25 cellular contexts compared by ENCODE assay signal in the genomic region with DNA sequence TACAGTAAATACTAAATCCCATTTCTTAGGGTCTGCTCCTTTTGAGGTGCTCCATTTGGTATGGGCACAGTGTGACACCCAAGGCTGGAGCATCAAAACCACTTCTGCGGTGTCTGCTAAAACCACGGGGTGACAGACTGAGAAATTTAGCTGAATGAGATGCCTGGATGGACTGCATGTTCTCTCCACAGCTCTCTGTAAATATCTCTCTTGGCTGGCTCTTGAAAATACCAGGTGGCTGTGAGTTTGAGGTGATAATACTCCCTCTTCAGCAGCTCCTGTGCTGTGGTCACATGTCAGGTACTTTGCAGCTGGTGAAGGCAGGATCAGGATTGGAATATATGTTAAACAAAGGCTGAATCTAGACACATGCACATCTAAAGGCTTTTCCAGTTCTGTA.
DNase-seq lines count a peak whose midpoint lies in the region; ATAC-seq, FAIRE-seq and TF ChIP-seq lines count a peak whose summit lies in the region.
"Had no signal": no experiment of that assay in that cellular context is flagged by ENCODE, and none has a peak within 500 bp of the region (broad histone marks: within the 10 kb centered on the region; RNA-seq: fewer than 3 reads in every experiment).

No MANE protein-coding gene starts in this region.

- peaks cover 6% of the 10 kb centered on the region in 2 donors for H3K36me3 Mint-ChIP-seq in activated T-cell treated with anti-CD3 and anti-CD28 coated beads, Interleukin-2, amount 50 U/mL, for 72 hours (ENCODE audit: insufficient read depth in 2 of 2)

- peaks cover 32% of the 10 kb centered on the region; the same call in 1 of the 3 replicates for H3K36me3 ChIP-seq in K562 (ENCODE audit: control insufficient read depth, insufficient read depth, low read length)
- H3K36me3 ChIP-seq: BLaER1 treated with 17β-estradiol and CSF1 and Interleukin-3, amounts not matched to agents 10 nM and 100 nM; heart right ventricle; MG63; neutrophil; WERI-Rb-1 had no signal

- H3K27me3 Mint-ChIP-seq in activated T-cell treated with anti-CD3 and anti-CD28 coated beads, Interleukin-2, amount 50 U/mL, for 72 hours (ENCODE audit: low read depth): peaks cover 47% of the 10 kb centered on the region

- H3K9me3 ChIP-seq in K562 (replicated peaks; ENCODE audit: control insufficient read depth, insufficient read depth, low read depth, low read length): no peaks in the 10 kb centered on the region
- H3K9me3 ChIP-seq: MG63, neutrophil had no signal

- H3K27ac Mint-ChIP-seq in activated T-cell treated with anti-CD3 and anti-CD28 coated beads, Interleukin-2, amount 50 U/mL, for 72 hours: no peak overlapping the region
- H3K27ac Mint-ChIP-seq: activated naive CD4-positive, alpha-beta T cell treated with anti-CD3 and anti-CD28 coated beads, Interleukin-2, amount 50 U/mL, for 24 hours had no signal

- H3K27me3 ChIP-seq in K562 (ENCODE audit: control insufficient read depth in 2 of 2, insufficient read depth in 2 of 2, low read length in 2 of 2): no peaks in the 10 kb centered on the region
- H3K27me3 ChIP-seq: BLaER1 treated with 17β-estradiol and CSF1 and Interleukin-3, amounts not matched to agents 10 nM and 100 nM; MG63 had no signal

- DNase-seq in G401 (ENCODE audit: low spot score) (peak; percentile 88), NCI-H1694 (lab: John Stamatoyannopoulos, UW) (peak; percentile 38), NCI-H345 treated with DMSO at 0.1 percent for 48 hours (lab: John Stamatoyannopoulos, UW; ENCODE audit: unreplicated experiment) (peak; percentile 54), K562 (ENCODE audit: extremely low read depth in 1 of 4, low spot score in 3 of 4) (no peak), left lobe of liver (ENCODE audit: low spot score) (no peak), SHP77 (lab: John Stamatoyannopoulos, UW) (no peak), T-helper 9 cell (no peak)
- no peak for DNase-seq in activated T-cell treated with anti-CD3 and anti-CD28 coated beads, Interleukin-2, amount 50 U/mL, for 72 hours
- DNase-seq: activated CD4-positive, alpha-beta T cell treated with anti-CD3 and anti-CD28 coated beads for 48 hours; amygdala; DND-41; heart right ventricle; KBM-7; MG63; right cardiac atrium; stimulated activated naive CD4-positive, alpha-beta T cell treated with Interleukin-2 at 50 U/mL for 16 hours had no signal

- peak; percentile 66 for FAIRE-seq in K562 (lab: Jason Lieb, UNC)
- FAIRE-seq: endothelial cell of umbilical vein, frontal cortex, HTR-8/SVneo, RCC 7860 had no signal

- H2AFZ ChIP-seq in K562 (ENCODE audit: low read depth, low read length): no peak overlapping the region

- no peaks in the 10 kb centered on the region for H4K20me1 ChIP-seq in K562 (replicated peaks; ENCODE audit: control insufficient read depth, insufficient read depth, low read length)
- H4K20me1 ChIP-seq: BLaER1 treated with 17β-estradiol and CSF1 and Interleukin-3, amounts not matched to agents 10 nM and 100 nM had no signal

- BruUV-seq in K562 (replicated peaks; lab: Mats Ljungman, UMichigan): no TSS peak

- no peak overlapping the region for H3K4me3 Mint-ChIP-seq in activated T-cell treated with anti-CD3 and anti-CD28 coated beads, Interleukin-2, amount 50 U/mL, for 72 hours
- H3K4me3 Mint-ChIP-seq: activated naive CD4-positive, alpha-beta T cell treated with anti-CD3 and anti-CD28 coated beads, Interleukin-2, amount 50 U/mL, for 24 hours had no signal

- peaks cover 12% of the 10 kb centered on the region for H3K4me1 Mint-ChIP-seq in activated T-cell treated with anti-CD3 and anti-CD28 coated beads, Interleukin-2, amount 50 U/mL, for 72 hours (ENCODE audit: low read depth)
- H3K4me1 Mint-ChIP-seq: activated naive CD4-positive, alpha-beta T cell treated with anti-CD3 and anti-CD28 coated beads, Interleukin-2, amount 50 U/mL, for 24 hours had no signal

- POLR2A ChIA-PET in K562 (lab: Yijun Ruan, JAX): no interaction called here

- H3K4me2 ChIP-seq in K562 (ENCODE audit: insufficient read depth, low read length): no peak overlapping the region
- H3K4me2 ChIP-seq: BLaER1 treated with 17β-estradiol and CSF1 and Interleukin-3, amounts not matched to agents 10 nM and 100 nM; smooth muscle cell had no signal

- H3K9ac ChIP-seq in K562 (ENCODE audit: insufficient read depth in 1 of 2, low read depth in 2 of 2, low read length in 2 of 2): no peak overlapping the region
- H3K9ac ChIP-seq: BLaER1 treated with 17β-estradiol and CSF1 and Interleukin-3, amounts not matched to agents 10 nM and 100 nM had no signal

- intact Hi-C loops in K562 (cut with micrococcal nuclease): no loop called here

- no peak for ATAC-seq in K562
- ATAC-seq in left lobe of liver: no peak
- no peak for ATAC-seq in activated T-cell treated with anti-CD3 and anti-CD28 coated beads, Interleukin-2, amount 50 U/mL, for 72 hours (replicated peaks in 1 of 2)

- CTCF ChIA-PET in K562 (lab: Yijun Ruan, JAX; ENCODE audit: low intra/inter-chr PET ratio): no interaction called here

- TF ChIP-seq RAD21 in K562 (CRISPR knock-in tag; conservative IDR thresholded peaks at IDR 0.05 in 1 of 2, IDR thresholded peaks at IDR 0.05 in 1 of 2): no peak

- TF ChIP-seq POLR2A in K562 (conservative IDR thresholded peaks at IDR 0.05): no peak

- H3K4me1 ChIP-seq in K562 (replicated peaks in 1 of 2; ENCODE audit: control insufficient read depth in 2 of 2, insufficient read depth in 2 of 2, low read length in 2 of 2): no peaks in the 10 kb centered on the region
- H3K4me1 ChIP-seq: heart right ventricle had no signal

- in situ Hi-C loops in G401 (cut with HindIII; ENCODE audit: low sequenced_read_pairs): no loop called here
- in situ Hi-C loops in K562 (cut with MboI): no loop called here

- H3K27ac ChIP-seq in K562 (ENCODE audit: extremely low read depth, low read depth, low read length): no peak overlapping the region
- H3K27ac ChIP-seq: BLaER1 treated with 17β-estradiol and CSF1 and Interleukin-3, amounts not matched to agents 10 nM and 100 nM; heart right ventricle; neutrophil had no signal

- H3K4me3 ChIP-seq in K562: no peak overlapping the region
- H3K4me3 ChIP-seq: BLaER1 treated with 17β-estradiol and CSF1 and Interleukin-3, amounts not matched to agents 10 nM and 100 nM; heart right ventricle; MG63; smooth muscle cell had no signal

- no peaks in the 10 kb centered on the region for H3K9me1 ChIP-seq in K562 (ENCODE audit: control insufficient read depth, insufficient read depth, low read length)

- H3K79me2 ChIP-seq in K562 (ENCODE audit: control insufficient read depth, insufficient read depth, low read length): no peaks in the 10 kb centered on the region

- 52% methylated on average over 2 of the region's 2 CpGs for WGBS in K562 (ENCODE audit: insufficient coverage, low coverage, missing lambda C conversion rate)

- H3K9me3 Mint-ChIP-seq in activated T-cell treated with anti-CD3 and anti-CD28 coated beads, Interleukin-2, amount 50 U/mL, for 72 hours: peaks cover 0 to 4% of the 10 kb centered on the region in 2 donors

- no peak for TF ChIP-seq EP300 in K562 (IDR thresholded peaks at IDR 0.05; ENCODE audit: low read length)

- no peak for TF ChIP-seq CTCF in K562 (IDR thresholded peaks at IDR 0.05 in 2 of 3, conservative IDR thresholded peaks at IDR 0.05 in 1 of 3; ENCODE audit: insufficient read depth in 2 of 3, low read depth in 1 of 3, low read length in 3 of 3)

TF ChIP-seq in K562, 482 proteins besides CTCF, POLR2A, EP300 and RAD21:
- no peak for TF ChIP-seq CREBBP (IDR thresholded peaks at IDR 0.05; ENCODE audit: low read depth, low read length)
- TF ChIP-seq RFX5 (IDR thresholded peaks at IDR 0.05; ENCODE audit: low read depth, low read length): no peak
- no peak for TF ChIP-seq MYBL2 (IDR thresholded peaks at IDR 0.05; ENCODE audit: low read depth)
- TF ChIP-seq MYBL2 (CRISPR knock-in tag; IDR thresholded peaks at IDR 0.05; ENCODE audit: borderline replicate concordance): no peak
- TF ChIP-seq, protein P1, sequence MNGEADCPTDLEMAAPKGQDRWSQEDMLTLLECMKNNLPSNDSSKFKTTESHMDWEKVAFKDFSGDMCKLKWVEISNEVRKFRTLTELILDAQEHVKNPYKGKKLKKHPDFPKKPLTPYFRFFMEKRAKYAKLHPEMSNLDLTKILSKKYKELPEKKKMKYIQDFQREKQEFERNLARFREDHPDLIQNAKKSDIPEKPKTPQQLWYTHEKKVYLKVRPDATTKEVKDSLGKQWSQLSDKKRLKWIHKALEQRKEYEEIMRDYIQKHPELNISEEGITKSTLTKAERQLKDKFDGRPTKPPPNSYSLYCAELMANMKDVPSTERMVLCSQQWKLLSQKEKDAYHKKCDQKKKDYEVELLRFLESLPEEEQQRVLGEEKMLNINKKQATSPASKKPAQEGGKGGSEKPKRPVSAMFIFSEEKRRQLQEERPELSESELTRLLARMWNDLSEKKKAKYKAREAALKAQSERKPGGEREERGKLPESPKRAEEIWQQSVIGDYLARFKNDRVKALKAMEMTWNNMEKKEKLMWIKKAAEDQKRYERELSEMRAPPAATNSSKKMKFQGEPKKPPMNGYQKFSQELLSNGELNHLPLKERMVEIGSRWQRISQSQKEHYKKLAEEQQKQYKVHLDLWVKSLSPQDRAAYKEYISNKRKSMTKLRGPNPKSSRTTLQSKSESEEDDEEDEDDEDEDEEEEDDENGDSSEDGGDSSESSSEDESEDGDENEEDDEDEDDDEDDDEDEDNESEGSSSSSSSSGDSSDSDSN (IDR thresholded peaks at IDR 0.05; ENCODE audit: borderline replicate concordance in 1 of 2, low read depth in 2 of 2, low read length in 2 of 2): no peak
- no peak for TF ChIP-seq POLR2G (IDR thresholded peaks at IDR 0.05; ENCODE audit: low read depth, low read length)
- TF ChIP-seq RBFOX2 (IDR thresholded peaks at IDR 0.05; ENCODE audit: low read depth, low read length): no peak
- no peak for TF ChIP-seq ATF1 (CRISPR knock-in tag; IDR thresholded peaks at IDR 0.05)
- TF ChIP-seq ATF1 (tag; IDR thresholded peaks at IDR 0.05): no peak

Comparison
In these comparisons a context has a peak if more than half of its experiments do, and no peak if none do; other contexts are left out.
1. DNase-seq: peak in G401 (single experiment), NCI-H1694 (single experiment) and NCI-H345 treated with DMSO at 0.1 percent for 48 hours (single experiment); none in K562 (0 of 4), left lobe of liver (single experiment), SHP77 (0 of 2), T-helper 9 cell (single experiment) and activated T-cell treated with anti-CD3 and anti-CD28 coated beads, Interleukin-2, amount 50 U/mL, for 72 hours (0 of 2).